In genomic region chr6:144581807-144582537, GRCh38 we compare ENCODE assay signal across 8 cellular contexts.
DNase-seq lines count a peak whose midpoint lies in the region; ATAC-seq and TF ChIP-seq lines count a peak whose summit lies in the region.

No MANE protein-coding gene starts in this region.

- H3K27ac Mint-ChIP-seq in activated naive CD8-positive, alpha-beta T cell treated with anti-CD3 and anti-CD28 coated beads, Interleukin-2, amount 50 U/mL, for 24 hours: peak overlapping the region; percentile 6

- H3K27me3 Mint-ChIP-seq in activated naive CD8-positive, alpha-beta T cell treated with anti-CD3 and anti-CD28 coated beads, Interleukin-2, amount 50 U/mL, for 24 hours: no peaks in the 10 kb centered on the region

- no peaks in the 10 kb centered on the region for H3K9me3 ChIP-seq in tibial nerve

- H3K36me3 ChIP-seq in tibial nerve: peaks cover 0 to 22% (median 0%) of the 10 kb centered on the region in 3 donors

- no peaks in the 10 kb centered on the region for H3K27me3 ChIP-seq in tibial nerve

- H3K4me3 Mint-ChIP-seq in activated naive CD8-positive, alpha-beta T cell treated with anti-CD3 and anti-CD28 coated beads, Interleukin-2, amount 50 U/mL, for 24 hours: no peak overlapping the region

- no peaks in the 10 kb centered on the region for H3K9me3 Mint-ChIP-seq in activated naive CD8-positive, alpha-beta T cell treated with anti-CD3 and anti-CD28 coated beads, Interleukin-2, amount 50 U/mL, for 24 hours

- peaks cover 0 to 54% (median 15%) of the 10 kb centered on the region in 4 donors for H3K4me1 ChIP-seq in tibial nerve

- peak; percentile 22 to 39 (median 34) for TF ChIP-seq CTCF in tibial nerve (IDR thresholded peaks at IDR 0.05)

- no peak for TF ChIP-seq EP300 in tibial nerve (IDR thresholded peaks at IDR 0.05)

- ATAC-seq in activated naive CD8-positive, alpha-beta T cell treated with anti-CD3 and anti-CD28 coated beads, Interleukin-2, amount 50 U/mL, for 24 hours: no peak

- peak overlapping the region in 1 of 4 donors; percentile 30 for H3K27ac ChIP-seq in tibial nerve

- no peak for TF ChIP-seq POLR2A in tibial nerve (IDR thresholded peaks at IDR 0.05)

- H3K4me3 ChIP-seq in tibial nerve: no peak overlapping the region

- H3K36me3 Mint-ChIP-seq in activated naive CD8-positive, alpha-beta T cell treated with anti-CD3 and anti-CD28 coated beads, Interleukin-2, amount 50 U/mL, for 24 hours (ENCODE audit: low read depth): peaks cover 5% of the 10 kb centered on the region

- WGBS in tibial nerve, 2 donors: 48 to 54% methylated on average over 5 of the region's 5 CpGs

- peak; percentile 40 for DNase-seq in stimulated activated CD4-positive, alpha-beta T cell treated with anti-CD3 and anti-CD28 coated beads, Interleukin-4, amount 100 ng/mL, for 24 hours
- no peak for DNase-seq in stimulated activated CD4-positive, alpha-beta T cell treated with anti-CD3 and anti-CD28 coated beads, Interleukin-4, amount 100 ng/mL, for 1 hour
- peak; percentile 23 for DNase-seq in NCI-H2196 treated with DMSO at 0.1 percent for 48 hours (lab: John Stamatoyannopoulos, UW; ENCODE audit: unreplicated experiment)
- DNase-seq in activated naive CD8-positive, alpha-beta T cell treated with anti-CD3 and anti-CD28 coated beads, Interleukin-2, amount 50 U/mL, for 24 hours: no peak
- DNase-seq in iPS-NIHi11 (ENCODE audit: low spot score): peak; percentile 37
- DNase-seq in tibial nerve (ENCODE audit: low spot score in 2 of 2): no peak
- DNase-seq in activated CD4-positive, CD25-positive, alpha-beta regulatory T cell treated with anti-CD3 and anti-CD28 coated beads, Interleukin-2, amount 50 U/mL, for 72 hours: no peak
- no peak for DNase-seq in activated effector memory CD4-positive, alpha-beta T cell treated with Interleukin-2 at 50 U/mL for 16 hours

- peaks cover 36% of the 10 kb centered on the region for H3K4me1 Mint-ChIP-seq in activated naive CD8-positive, alpha-beta T cell treated with anti-CD3 and anti-CD28 coated beads, Interleukin-2, amount 50 U/mL, for 24 hours

Comparison
In these comparisons a context has a peak if more than half of its experiments do, and no peak if none do; other contexts are left out.
1. DNase-seq: peak in stimulated activated CD4-positive, alpha-beta T cell treated with anti-CD3 and anti-CD28 coated beads, Interleukin-4, amount 100 ng/mL, for 24 hours (single experiment), NCI-H2196 treated with DMSO at 0.1 percent for 48 hours (single experiment) and iPS-NIHi11 (single experiment); none in stimulated activated CD4-positive, alpha-beta T cell treated with anti-CD3 and anti-CD28 coated beads, Interleukin-4, amount 100 ng/mL, for 1 hour (single experiment), activated naive CD8-positive, alpha-beta T cell treated with anti-CD3 and anti-CD28 coated beads, Interleukin-2, amount 50 U/mL, for 24 hours (single experiment), tibial nerve (0 of 2), activated CD4-positive, CD25-positive, alpha-beta regulatory T cell treated with anti-CD3 and anti-CD28 coated beads, Interleukin-2, amount 50 U/mL, for 72 hours (single experiment) and activated effector memory CD4-positive, alpha-beta T cell treated with Interleukin-2 at 50 U/mL for 16 hours (single experiment).